In genomic region chr15:80870893-80871292, GRCh38 we compare ENCODE assay signal across 23 cellular contexts.
DNase-seq lines count a peak whose midpoint lies in the region; ATAC-seq and TF ChIP-seq lines count a peak whose summit lies in the region.
"Had no signal": no experiment of that assay in that cellular context is flagged by ENCODE, and none has a peak within 500 bp of the region (broad histone marks: within the 10 kb centered on the region; RNA-seq: fewer than 3 reads in every experiment).

No MANE protein-coding gene starts in this region.

- H3K4me3 ChIP-seq in mesenchymal stem cell (ENCODE audit: insufficient read depth in 1 of 2, low read depth in 1 of 2, low read length in 2 of 2) (no peak overlapping the region), vagina (no peak overlapping the region)
- H3K4me3 ChIP-seq: colonic mucosa, esophagus muscularis mucosa, HAP-1, ovary had no signal

- peaks cover 0 to 23% of the 10 kb centered on the region in 2 experiments for H3K27me3 ChIP-seq in mesenchymal stem cell (ENCODE audit: control insufficient read depth in 1 of 2, insufficient read depth in 1 of 2, low read length in 2 of 2)
- no peaks in the 10 kb centered on the region for H3K27me3 ChIP-seq in vagina
- H3K27me3 ChIP-seq: colonic mucosa, esophagus muscularis mucosa, ovary had no signal

- H3K4me1 ChIP-seq in mesenchymal stem cell (ENCODE audit: control insufficient read depth, insufficient read depth, low read depth, low read length): no peaks in the 10 kb centered on the region
- peaks cover 17% of the 10 kb centered on the region for H3K4me1 ChIP-seq in vagina
- H3K4me1 ChIP-seq: colonic mucosa, HAP-1 had no signal

- no peak overlapping the region for H2BK120ac ChIP-seq in mesenchymal stem cell (ENCODE audit: low read depth, low read length)

- no peaks in the 10 kb centered on the region for H3K79me1 ChIP-seq in mesenchymal stem cell (replicated peaks; ENCODE audit: low read length, poor library complexity, severe bottlenecking)

- no peak overlapping the region for H4K8ac ChIP-seq in mesenchymal stem cell (ENCODE audit: low read length)

- no peak overlapping the region for H2AFZ ChIP-seq in mesenchymal stem cell (ENCODE audit: low read depth, low read length)

- no peak overlapping the region for H2AK5ac ChIP-seq in mesenchymal stem cell (ENCODE audit: low read length, severe bottlenecking)

- no peak overlapping the region for H3K18ac ChIP-seq in mesenchymal stem cell (ENCODE audit: low read depth in 1 of 2, low read length in 2 of 2)

- H3K23ac ChIP-seq in mesenchymal stem cell (ENCODE audit: low read length in 2 of 2): no peak overlapping the region

- H3K4me2 ChIP-seq in mesenchymal stem cell (ENCODE audit: low read length, poor library complexity, severe bottlenecking): no peak overlapping the region

- WGBS in mesenchymal stem cell: 72% methylated on average over 5 of the region's 5 CpGs

- intact Hi-C loops in Right ventricle myocardium inferior (cut with DNase I): no loop called here
- intact Hi-C loops in cardiac septum (cut with DNase I): no loop called here
- intact Hi-C loops in vagina (cut with DNase I): no loop called here

- ATAC-seq in Right ventricle myocardium inferior: peak; percentile 67
- no peak for ATAC-seq in HG02759 (IDR thresholded peaks at IDR 0.05; ENCODE audit: unreplicated experiment)
- ATAC-seq: activated T-cell treated with anti-CD3 and anti-CD28 coated beads, Interleukin-2, amount 50 U/mL, for 4 hours; effector memory CD8-positive, alpha-beta T cell; natural killer cell treated with Interleukin-12 subunit alpha and Interleukin-12 subunit beta and Interleukin-15 and Interleukin-18, amount 100 ng/mL, for 72 hours; SK-N-SH treated with all-trans-retinoic acid at 6 μM for 48 hours had no signal

- H3K14ac ChIP-seq in mesenchymal stem cell (ENCODE audit: low read length in 2 of 2): peak overlapping the region in 1 of 2 experiments; percentile 42

- no peak overlapping the region for H3K4ac ChIP-seq in mesenchymal stem cell (ENCODE audit: low read depth in 1 of 2, low read length in 2 of 2)

- no peak overlapping the region for H2BK5ac ChIP-seq in mesenchymal stem cell (ENCODE audit: low read depth, low read length, poor library complexity, severe bottlenecking)

- H3K27ac ChIP-seq in mesenchymal stem cell (ENCODE audit: low read length, poor library complexity, severe bottlenecking) (no peak overlapping the region), vagina (peak overlapping the region; percentile 7)
- H3K27ac ChIP-seq: 22Rv1, colonic mucosa, esophagus muscularis mucosa, ovary, RWPE1 had no signal

- H3K9ac ChIP-seq in mesenchymal stem cell (ENCODE audit: low read length): no peak overlapping the region

- H3K9me3 ChIP-seq in mesenchymal stem cell (ENCODE audit: control insufficient read depth, low read length) (no peaks in the 10 kb centered on the region), vagina (no peaks in the 10 kb centered on the region)
- H3K9me3 ChIP-seq: colonic mucosa, esophagus muscularis mucosa, HAP-1, ovary had no signal

- no peak for TF ChIP-seq POLR2A in vagina (IDR thresholded peaks at IDR 0.05)

- no peak overlapping the region for H2BK15ac ChIP-seq in mesenchymal stem cell (ENCODE audit: low read depth, poor library complexity, severe bottlenecking)

- H4K91ac ChIP-seq in mesenchymal stem cell (ENCODE audit: low read length): no peak overlapping the region

- DNase-seq in Right ventricle myocardium inferior (ENCODE audit: missing footprints) (no peak), cardiac septum (ENCODE audit: low spot score) (no peak), fibroblast of gingiva (ENCODE audit: low read depth) (peak; percentile 36), mesenchymal stem cell (peak; percentile 24), vagina (ENCODE audit: extremely low spot score in 2 of 2) (no peak), HuH-7 (ENCODE audit: low spot score) (no peak), GF-D8 (lab: John Stamatoyannopoulos, UW) (no peak)
- DNase-seq: activated CD4-positive, alpha-beta T cell treated with anti-CD3 and anti-CD28 coated beads for 4 hours; activated T-cell treated with anti-CD3 and anti-CD28 coated beads, Interleukin-2, amount 50 U/mL, for 4 hours; colonic mucosa; effector memory CD8-positive, alpha-beta T cell; NCI-H1105; NCI-H2029 treated with DMSO at 0.1 percent for 48 hours; NCI-H2227 treated with DMSO at 0.1 percent for 48 hours; NCI-H748 treated with DMSO at 0.1 percent for 48 hours; ovary had no signal

- no peak overlapping the region for H2BK12ac ChIP-seq in mesenchymal stem cell (ENCODE audit: low read length in 2 of 2)

- TF ChIP-seq CTCF in vagina (IDR thresholded peaks at IDR 0.05): no peak

- peaks cover 3 to 94% of the 10 kb centered on the region in 2 experiments for H3K36me3 ChIP-seq in mesenchymal stem cell (ENCODE audit: control insufficient read depth in 1 of 2, insufficient read depth in 2 of 2, low read depth in 1 of 2, low read length in 2 of 2)
- no peaks in the 10 kb centered on the region for H3K36me3 ChIP-seq in vagina
- H3K36me3 ChIP-seq: colonic mucosa, esophagus muscularis mucosa, HAP-1, ovary had no signal

Comparison
In these comparisons a context has a peak if more than half of its experiments do, and no peak if none do; other contexts are left out.
1. DNase-seq: peak in fibroblast of gingiva (single experiment) and mesenchymal stem cell (single experiment); none in Right ventricle myocardium inferior (single experiment), cardiac septum (single experiment), vagina (0 of 2), HuH-7 (single experiment) and GF-D8 (single experiment).